In genomic region chr7:27165089-27165654, GRCh38 we compare ENCODE assay signal across 1 cellular context.
TF ChIP-seq lines count a peak whose summit lies in the region.

TSS of gene HOXA9 (minus strand) at chr7:27165537. CDS start at chr7:27165457, 80 bp downstream.

TF ChIP-seq in H1, 55 proteins besides CTCF, POLR2A, EP300 and RAD21 (continued from another document):
- TF ChIP-seq CHD7 (IDR thresholded peaks at IDR 0.05; ENCODE audit: insufficient replicate concordance, low read length): no peak
- TF ChIP-seq EGR1 (IDR thresholded peaks at IDR 0.05; ENCODE audit: borderline replicate concordance, low read depth, low read length): no peak
- TF ChIP-seq KDM5A (IDR thresholded peaks at IDR 0.05; ENCODE audit: low read length): no peak
- no peak for TF ChIP-seq ZNF274 (IDR thresholded peaks at IDR 0.05; ENCODE audit: borderline replicate concordance, extremely low read depth, low read length)
- no peak for TF ChIP-seq TBP (IDR thresholded peaks at IDR 0.05; ENCODE audit: low read depth, low read length)
- TF ChIP-seq CHD2 (IDR thresholded peaks at IDR 0.05; ENCODE audit: low read length): no peak
- TF ChIP-seq ASH2L (IDR thresholded peaks at IDR 0.05; ENCODE audit: low read length): no peak
- TF ChIP-seq GTF2F1 (IDR thresholded peaks at IDR 0.05; ENCODE audit: borderline replicate concordance, low read depth, low read length): no peak
- TF ChIP-seq TCF12 (IDR thresholded peaks at IDR 0.05; ENCODE audit: low read depth, low read length): no peak
